2 cellular contexts compared by ENCODE assay signal in genomic region chr3:141072950-141073349, GRCh38.
TF ChIP-seq lines count a peak whose summit lies in the region.

No MANE protein-coding gene starts in this region.

TF ChIP-seq in GM23338, 12 proteins besides CTCF, POLR2A, EP300 and RAD21:
- TF ChIP-seq EZH2phosphoT487 (IDR thresholded peaks at IDR 0.05; ENCODE audit: unreplicated experiment) = no peak
- no peak for TF ChIP-seq ZNF114 (CRISPR knock-in tag; IDR thresholded peaks at IDR 0.05)
- no peak for TF ChIP-seq JUNB (IDR thresholded peaks at IDR 0.05; ENCODE audit: unreplicated experiment)
- no peak for TF ChIP-seq ETS1 (IDR thresholded peaks at IDR 0.05)
- no peak for TF ChIP-seq EZH2 (IDR thresholded peaks at IDR 0.05; ENCODE audit: low read depth, unreplicated experiment)

TF ChIP-seq in K562, 482 proteins besides CTCF, POLR2A, EP300 and RAD21:
- TF ChIP-seq RBM25 (IDR thresholded peaks at IDR 0.05; ENCODE audit: low read depth, low read length, severe bottlenecking) (peak; percentile 55), RBFOX2 (IDR thresholded peaks at IDR 0.05; ENCODE audit: low read depth, low read length) (no peak)
